ENCODE assay signal across 8 cellular contexts in genomic region chr12:79690606-79691298, GRCh38. TPM values are rescaled to one million over a fixed set of nuclear protein-coding genes. Genes with fewer than 3 reads are reported as not detected.
DNase-seq lines count a peak whose midpoint lies in the region; ATAC-seq, FAIRE-seq and TF ChIP-seq lines count a peak whose summit lies in the region.

TSS of gene PAWR (minus strand) at chr12:79690964. CDS start at chr12:79690244, 720 bp downstream.

- H3K36me3 ChIP-seq in BJ (ENCODE audit: control insufficient read depth, insufficient read depth, low read length): no peaks in the 10 kb centered on the region
- no peaks in the 10 kb centered on the region for H3K36me3 ChIP-seq in esophagus squamous epithelium

- H3K36me3 Mint-ChIP-seq in activated CD4-positive, alpha-beta memory T cell treated with anti-CD3 and anti-CD28 coated beads for 36 hours: no peaks in the 10 kb centered on the region

- WGBS in esophagus squamous epithelium, 2 donors: 0% methylated on average over 3 to 43 of the region's 94 CpGs

- H3K27me3 ChIP-seq in BJ (ENCODE audit: control insufficient read depth, insufficient read depth, low read length) (no peaks in the 10 kb centered on the region), esophagus squamous epithelium (peaks cover 0 to 17% (median 0%) of the 10 kb centered on the region in 4 donors)

- no peaks in the 10 kb centered on the region for H3K9me3 Mint-ChIP-seq in activated CD4-positive, alpha-beta memory T cell treated with anti-CD3 and anti-CD28 coated beads for 36 hours

- peaks cover 5 to 67% (median 6%) of the 10 kb centered on the region in 3 donors for H3K4me1 ChIP-seq in esophagus squamous epithelium

- CTCF ChIA-PET in BJ (lab: Yijun Ruan, JAX): interaction anchor here (0.6 to 1.6 kb wide), 3 partner anchors 19 to 47 kb away, joined by 4 to 5 read pairs (median 4); no protein-coding TSS in a partner anchor
- CTCF ChIA-PET in activated CD4-positive, alpha-beta memory T cell treated with anti-CD3 and anti-CD28 coated beads for 36 hours (lab: Charles Lee): no interaction called here

- no peak within 1 kb of the TSS for H3K27ac Mint-ChIP-seq in activated CD4-positive, alpha-beta memory T cell treated with anti-CD3 and anti-CD28 coated beads for 36 hours

- POLR2A ChIA-PET in BJ (lab: Charles Lee): no interaction called here
- POLR2A ChIA-PET in activated CD4-positive, alpha-beta memory T cell treated with anti-CD3 and anti-CD28 coated beads for 36 hours (lab: Charles Lee): no interaction called here

- peaks cover 9% of the 10 kb centered on the region for H3K4me1 Mint-ChIP-seq in activated CD4-positive, alpha-beta memory T cell treated with anti-CD3 and anti-CD28 coated beads for 36 hours (ENCODE audit: low read depth)

- H3K27ac ChIP-seq in esophagus squamous epithelium: peak within 1 kb of the TSS; percentile 95 to 97 (median 96)

- H3K4me3 ChIP-seq in BJ (ENCODE audit: low read depth, low read length) (peak within 1 kb of the TSS; percentile 98), esophagus squamous epithelium (peak within 1 kb of the TSS; percentile 76 to 96 (median 93))

- FAIRE-seq in urothelium cell line (lab: Jason Lieb, UNC): no peak

- H3K4me3 Mint-ChIP-seq in activated CD4-positive, alpha-beta memory T cell treated with anti-CD3 and anti-CD28 coated beads for 36 hours: peak within 1 kb of the TSS; percentile 72

- H3K27me3 Mint-ChIP-seq in activated CD4-positive, alpha-beta memory T cell treated with anti-CD3 and anti-CD28 coated beads for 36 hours: peaks cover 49% of the 10 kb centered on the region

- no peaks in the 10 kb centered on the region for H3K9me3 ChIP-seq in esophagus squamous epithelium

- DNase-seq in BJ (ENCODE audit: low read depth) (no peak), NCI-H2107 (lab: John Stamatoyannopoulos, UW) (peak; percentile 63), esophagus squamous epithelium (lab: John Stamatoyannopoulos, UW) (no peak), myocyte (ENCODE audit: low read depth) (peak; percentile 57), urothelium cell line (ENCODE audit: low spot score) (peak; percentile 67)
- DNase-seq in activated CD4-positive, alpha-beta memory T cell treated with anti-CD3 and anti-CD28 coated beads for 36 hours: peak; percentile 38

- ATAC-seq in GM18867 (IDR thresholded peaks at IDR 0.05; ENCODE audit: unreplicated experiment) (peak; percentile 71), HG03039 (IDR thresholded peaks at IDR 0.05; ENCODE audit: unreplicated experiment) (peak; percentile 51)

- TF ChIP-seq CTCF in BJ (IDR thresholded peaks at IDR 0.05; ENCODE audit: insufficient read depth, low read depth, low read length) (peak; percentile 37), esophagus squamous epithelium (IDR thresholded peaks at IDR 0.05) (peak in 2 of 6 experiments; percentile 13 to 33)

- peak in 2 of 4 donors; percentile 21 to 43 for TF ChIP-seq POLR2A in esophagus squamous epithelium (IDR thresholded peaks at IDR 0.05)

- intact Hi-C loops in activated CD4-positive, alpha-beta memory T cell treated with anti-CD3 and anti-CD28 coated beads for 36 hours (cut with micrococcal nuclease): loop anchor here (2.0 kb wide), 1 partner anchor 48 kb away; no protein-coding TSS in a partner anchor
- intact Hi-C loops in esophagus squamous epithelium (cut with DNase I): loop anchor here (2.0 to 10.0 kb wide), 2 partner anchors 136 to 268 kb away; no protein-coding TSS in a partner anchor

RNA-seq across cellular contexts. Expression of gene PAWR, which starts in this region (rescaled TPM):
- 10.5 and 13.1 TPM in 2 replicates for polyA plus RNA-seq in BJ (2011; rRNA removed)
- 6.4 and 12.4 TPM in 2 replicates for polyA minus RNA-seq in BJ (2011; rRNA and poly(A)+ RNA removed)
- 1 to 10 TPM; 4.6 to 5.3 TPM for total RNA-seq in activated CD4-positive, alpha-beta memory T cell treated with anti-CD3 and anti-CD28 coated beads for 36 hours
- 10 to 100 TPM; 44.3 to 67.3 (median 48.5) TPM for total RNA-seq in esophagus squamous epithelium
- 6.6 and 6.7 TPM in 2 replicates for total RNA-seq in myocyte
- 24.0 TPM for polyA plus RNA-seq in myocyte (2012)

Comparison
In these comparisons a context has a peak if more than half of its experiments do, and no peak if none do; other contexts are left out.
1. DNase-seq: peak in NCI-H2107 (single experiment), activated CD4-positive, alpha-beta memory T cell treated with anti-CD3 and anti-CD28 coated beads for 36 hours (single experiment), myocyte (single experiment) and urothelium cell line (single experiment); none in BJ (single experiment) and esophagus squamous epithelium (single experiment).